Comparison of ENCODE assay signal across 7 cellular contexts in genomic region chr3:36615861-36616260, GRCh38.
"Had no signal": no experiment of that assay in that cellular context is flagged by ENCODE, and none has a peak within 500 bp of the region (broad histone marks: within the 10 kb centered on the region; RNA-seq: fewer than 3 reads in every experiment).

No MANE protein-coding gene starts in this region.

- DNase-seq: H9, HCEC 1CT, IMR-90 had no signal

- H3K4me3 ChIP-seq: GM23338 had no signal

- H3K27ac Mint-ChIP-seq: GM23338, H9 had no signal

- FAIRE-seq: H1, H54, HTR-8/SVneo had no signal

- H2AFZ ChIP-seq: GM23338 had no signal

- H3K9me3 Mint-ChIP-seq: GM23338, H9 had no signal

- ATAC-seq: GM23338 had no signal

- H3K4me2 ChIP-seq: GM23338 had no signal

- H3K4me3 Mint-ChIP-seq: GM23338, H9 had no signal
